ENCODE assay signal across 24 cellular contexts in genomic region chr5:5042786-5043185, GRCh38.
DNase-seq lines count a peak whose midpoint lies in the region; FAIRE-seq and TF ChIP-seq lines count a peak whose summit lies in the region.
"Had no signal": no experiment of that assay in that cellular context is flagged by ENCODE, and none has a peak within 500 bp of the region (broad histone marks: within the 10 kb centered on the region; RNA-seq: fewer than 3 reads in every experiment).

No MANE protein-coding gene starts in this region.

- no peaks in the 10 kb centered on the region for H4K20me1 ChIP-seq in astrocyte (ENCODE audit: insufficient read depth, low read length)
- H4K20me1 ChIP-seq: BLaER1 treated with 17β-estradiol and CSF1 and Interleukin-3, amounts not matched to agents 10 nM and 100 nM had no signal

- H3K4me2 ChIP-seq in astrocyte (ENCODE audit: low read length) = no peak overlapping the region
- H3K4me2 ChIP-seq: A549; BLaER1 treated with 17β-estradiol and CSF1 and Interleukin-3, amounts not matched to agents 10 nM and 100 nM; GM23338 had no signal

- H3K27ac ChIP-seq in astrocyte (ENCODE audit: low read depth, low read length) = no peak overlapping the region
- H3K27ac ChIP-seq in ovary = no peak overlapping the region
- H3K27ac ChIP-seq: A549; BLaER1 treated with 17β-estradiol and CSF1 and Interleukin-3, amounts not matched to agents 10 nM and 100 nM had no signal

- H3K27me3 ChIP-seq in astrocyte (ENCODE audit: insufficient read depth, low read length) (no peaks in the 10 kb centered on the region), ovary (no peaks in the 10 kb centered on the region)
- H3K27me3 ChIP-seq: BLaER1 treated with 17β-estradiol and CSF1 and Interleukin-3, amounts not matched to agents 10 nM and 100 nM had no signal

- DNase-seq in G401 (ENCODE audit: low spot score) (peak; percentile 8), astrocyte (ENCODE audit: low read depth) (no peak), left kidney (ENCODE audit: low read depth, low spot score) (peak; percentile 41), C1 segment of cervical spinal cord (lab: John Stamatoyannopoulos, UW) (no peak), ovary (no peak), cortex of kidney (lab: John Stamatoyannopoulos, UW) (no peak)
- DNase-seq in stimulated activated naive CD4-positive, alpha-beta T cell treated with Interleukin-2 at 50 U/mL for 16 hours (lab: John Stamatoyannopoulos, UW) = no peak
- DNase-seq: 8988T; ACHN; AML-193; BE2C; Calu3; CD4-positive, alpha-beta memory T cell; COR-L47; DMS53; DMS79 treated with DMSO at 0.1 percent for 48 hours; H9 had no signal

- TF ChIP-seq POLR2A in ovary (IDR thresholded peaks at IDR 0.05) = no peak

- H3K4me1 Mint-ChIP-seq in astrocyte (ENCODE audit: low read depth, unreplicated experiment) = peaks cover 12% of the 10 kb centered on the region
- peaks cover 20% of the 10 kb centered on the region for H3K4me1 Mint-ChIP-seq in nephron
- H3K4me1 Mint-ChIP-seq: CD4-positive, alpha-beta memory T cell; GM23338; H9 had no signal

- H3K36me3 ChIP-seq in astrocyte (ENCODE audit: insufficient read depth, low read length) (no peaks in the 10 kb centered on the region), ovary (no peaks in the 10 kb centered on the region)
- H3K36me3 ChIP-seq: BE2C; BLaER1 treated with 17β-estradiol and CSF1 and Interleukin-3, amounts not matched to agents 10 nM and 100 nM had no signal

- H3K9ac ChIP-seq in astrocyte (ENCODE audit: low read length) = no peak overlapping the region
- H3K9ac ChIP-seq: BLaER1 treated with 17β-estradiol and CSF1 and Interleukin-3, amounts not matched to agents 10 nM and 100 nM had no signal

- no peaks in the 10 kb centered on the region for H3K27me3 Mint-ChIP-seq in astrocyte (ENCODE audit: low read depth, unreplicated experiment)
- H3K27me3 Mint-ChIP-seq in nephron (ENCODE audit: low read depth) = peaks cover 16% of the 10 kb centered on the region
- H3K27me3 Mint-ChIP-seq: CD4-positive, alpha-beta memory T cell had no signal

- TF ChIP-seq EP300 in ovary (IDR thresholded peaks at IDR 0.05) = no peak

- no peaks in the 10 kb centered on the region for H3K9me3 ChIP-seq in astrocyte (ENCODE audit: insufficient read depth, low read depth, low read length)
- H3K9me3 ChIP-seq in ovary = no peaks in the 10 kb centered on the region
- H3K9me3 ChIP-seq: A549, BE2C had no signal

- no peak overlapping the region for H3K4me3 ChIP-seq in astrocyte (ENCODE audit: insufficient read depth, low read depth, low read length)
- H3K4me3 ChIP-seq in ovary = no peak overlapping the region
- H3K4me3 ChIP-seq: A549; BLaER1 treated with 17β-estradiol and CSF1 and Interleukin-3, amounts not matched to agents 10 nM and 100 nM; GM23338 had no signal

- H3K27ac Mint-ChIP-seq in astrocyte (ENCODE audit: unreplicated experiment) = peak overlapping the region; percentile 58
- peak overlapping the region in 2 of 3 experiments; percentile 26 to 54 for H3K27ac Mint-ChIP-seq in nephron
- H3K27ac Mint-ChIP-seq: CD4-positive, alpha-beta memory T cell; GM23338; H9 had no signal

- H3K9me3 Mint-ChIP-seq in astrocyte (ENCODE audit: unreplicated experiment) (peaks cover 4% of the 10 kb centered on the region), nephron (peaks cover 7% of the 10 kb centered on the region)
- H3K9me3 Mint-ChIP-seq: GM23338 had no signal

- no peak overlapping the region for H3K4me3 Mint-ChIP-seq in astrocyte (ENCODE audit: unreplicated experiment)
- H3K4me3 Mint-ChIP-seq in nephron = no peak overlapping the region
- H3K4me3 Mint-ChIP-seq: CD4-positive, alpha-beta memory T cell; GM23338; H9 had no signal

- FAIRE-seq in astrocyte (lab: Jason Lieb, UNC) = no peak
- FAIRE-seq: A549, G401.6, GM12892, GM19239 had no signal

- no peaks in the 10 kb centered on the region for H3K4me1 ChIP-seq in astrocyte (ENCODE audit: insufficient read depth, low read length)
- H3K4me1 ChIP-seq in ovary (ENCODE audit: insufficient read depth) = no peaks in the 10 kb centered on the region
- H3K4me1 ChIP-seq: A549; BE2C; BLaER1 treated with 17β-estradiol and CSF1 and Interleukin-3, amounts not matched to agents 10 nM and 100 nM had no signal

- in situ Hi-C loops in G401 (cut with HindIII; ENCODE audit: low sequenced_read_pairs) = no loop called here

- H3K36me3 Mint-ChIP-seq in astrocyte (ENCODE audit: low read depth, unreplicated experiment) (no peaks in the 10 kb centered on the region), nephron (ENCODE audit: low read depth) (no peaks in the 10 kb centered on the region)
- H3K36me3 Mint-ChIP-seq: CD4-positive, alpha-beta memory T cell had no signal

- H2AFZ ChIP-seq in astrocyte (ENCODE audit: low read depth, low read length) = no peak overlapping the region
- H2AFZ ChIP-seq: GM23338 had no signal

- no peak for TF ChIP-seq CTCF in astrocyte (IDR thresholded peaks at IDR 0.05; ENCODE audit: insufficient read depth, low read depth, low read length)
- no peak for TF ChIP-seq CTCF in nephron (IDR thresholded peaks at IDR 0.05; ENCODE audit: unreplicated experiment in 3 of 3)
- no peak for TF ChIP-seq CTCF in ovary (IDR thresholded peaks at IDR 0.05)

- H3K79me2 ChIP-seq in astrocyte (ENCODE audit: insufficient read depth, low read length) = no peaks in the 10 kb centered on the region

- intact Hi-C loops in ovary (cut with DNase I) = loop anchor here in 1 of 4 donors (2.0 kb wide), 1 partner anchor 38 kb away; no protein-coding TSS in a partner anchor

Comparison
In these comparisons a context has a peak if more than half of its experiments do, and no peak if none do; other contexts are left out.
1. DNase-seq: peak in G401 (single experiment) and left kidney (single experiment); none in astrocyte (single experiment), stimulated activated naive CD4-positive, alpha-beta T cell treated with Interleukin-2 at 50 U/mL for 16 hours (single experiment), C1 segment of cervical spinal cord (0 of 14), ovary (0 of 5) and cortex of kidney (single experiment).